1 cellular context compared by ENCODE assay signal in genomic region chr14:73764881-73765280, GRCh38.
TF ChIP-seq lines count a peak whose summit lies in the region.

No MANE protein-coding gene starts in this region.

TF ChIP-seq in GM23338, 12 proteins besides CTCF, POLR2A, EP300 and RAD21 (continued from another document):
- no peak for TF ChIP-seq ETS1 (IDR thresholded peaks at IDR 0.05)
- TF ChIP-seq CREB1 (CRISPR knock-in tag; IDR thresholded peaks at IDR 0.05; ENCODE audit: low read depth), result no peak
- TF ChIP-seq STAT1 (IDR thresholded peaks at IDR 0.05; ENCODE audit: unreplicated experiment), result no peak
- TF ChIP-seq POLR2AphosphoS5 (IDR thresholded peaks at IDR 0.05; ENCODE audit: low read depth), result no peak
- no peak for TF ChIP-seq NANOG (IDR thresholded peaks at IDR 0.05; ENCODE audit: borderline replicate concordance)
- no peak for TF ChIP-seq ZNF331 (CRISPR knock-in tag; IDR thresholded peaks at IDR 0.05; ENCODE audit: low read depth)
- TF ChIP-seq ZNF114 (CRISPR knock-in tag; IDR thresholded peaks at IDR 0.05), result no peak
- no peak for TF ChIP-seq JUNB (IDR thresholded peaks at IDR 0.05; ENCODE audit: unreplicated experiment)
- TF ChIP-seq REST (IDR thresholded peaks at IDR 0.05; ENCODE audit: unreplicated experiment), result no peak
